In genomic region chr10:92208736-92209135, GRCh38 we compare ENCODE assay signal across 1 cellular context.
TF ChIP-seq lines count a peak whose summit lies in the region.

No MANE protein-coding gene starts in this region.

TF ChIP-seq in SK-N-SH, 30 proteins besides CTCF, POLR2A, EP300 and RAD21 (continued from another document):
- TF ChIP-seq USF1 (IDR thresholded peaks at IDR 0.05; ENCODE audit: borderline replicate concordance, low read depth) (no peak), RFX5 (IDR thresholded peaks at IDR 0.05; ENCODE audit: low read length) (no peak), GABPA (IDR thresholded peaks at IDR 0.05; ENCODE audit: low read depth) (no peak), REST (IDR thresholded peaks at IDR 0.05; ENCODE audit: low read depth, low read length) (no peak), RCOR1 (IDR thresholded peaks at IDR 0.05; ENCODE audit: low read length) (no peak), YY1 (IDR thresholded peaks at IDR 0.05; ENCODE audit: low read depth) (no peak), FOXJ3 (CRISPR knock-in tag; IDR thresholded peaks at IDR 0.05) (no peak), ZBTB33 (IDR thresholded peaks at IDR 0.05; ENCODE audit: borderline replicate concordance, low read depth) (no peak), RXRA (IDR thresholded peaks at IDR 0.05; ENCODE audit: borderline replicate concordance, low read depth) (peak; percentile 37; the same call in 1 of the 2 replicates), GATA2 (CRISPR knock-in tag; IDR thresholded peaks at IDR 0.05) (no peak), TEAD4 (IDR thresholded peaks at IDR 0.05; ENCODE audit: borderline replicate concordance, insufficient read depth) (no peak), CHD2 (IDR thresholded peaks at IDR 0.05; ENCODE audit: low read length, partially characterized antibody) (no peak), MXI1 (IDR thresholded peaks at IDR 0.05; ENCODE audit: low read depth, low read length) (no peak)
